8 cellular contexts compared by ENCODE assay signal in genomic region chr1:99849413-99849743, GRCh38. TPM values are rescaled to one million over a fixed set of nuclear protein-coding genes. Genes with fewer than 3 reads are reported as not detected.
DNase-seq lines count a peak whose midpoint lies in the region; ATAC-seq and TF ChIP-seq lines count a peak whose summit lies in the region.

No MANE protein-coding gene starts in this region.

- H3K9ac ChIP-seq in liver (ENCODE audit: low read depth in 1 of 2, low read length in 2 of 2) = peak overlapping the region; percentile 62 to 87

- no peaks in the 10 kb centered on the region for H3K9me3 Mint-ChIP-seq in MCF 10A (ENCODE audit: unreplicated experiment)

- H3K36me3 ChIP-seq in BJ (ENCODE audit: control insufficient read depth, insufficient read depth, low read length) (no peaks in the 10 kb centered on the region), liver (ENCODE audit: control insufficient read depth in 4 of 4, insufficient read depth in 3 of 4, low read depth in 1 of 4, low read length in 3 of 4) (peaks cover 0 to 4% (median 1%) of the 10 kb centered on the region in 4 donors), testis (ENCODE audit: low read depth, missing control alignments) (no peaks in the 10 kb centered on the region)

- H3K27ac ChIP-seq in liver (ENCODE audit: low read depth in 1 of 2, low read length in 2 of 2) (peak overlapping the region; percentile 71 to 88), testis (peak overlapping the region in 1 of 2 donors; percentile 80)

- CTCF ChIA-PET in BJ (lab: Yijun Ruan, JAX) (interaction anchor here (0.6 to 1.5 kb wide), 2 partner anchors 13 to 605 kb away, joined by 4 read pairs; no protein-coding TSS in a partner anchor), MCF 10A (lab: Yijun Ruan, JAX) (interaction anchor here (0.7 kb wide), 1 partner anchor 610 kb away, joined by 4 read pairs; no protein-coding TSS in a partner anchor)

- peaks cover 3 to 18% (median 12%) of the 10 kb centered on the region in 4 donors for H3K4me1 ChIP-seq in liver (ENCODE audit: control insufficient read depth in 4 of 4, insufficient read depth in 4 of 4, low read length in 3 of 4)
- H3K4me1 ChIP-seq in testis = no peaks in the 10 kb centered on the region

- intact Hi-C loops in MCF 10A (cut with micrococcal nuclease) = no loop called here
- intact Hi-C loops in testis (cut with DNase I; ENCODE audit: low total_unique reads) = no loop called here

- peaks cover 14% of the 10 kb centered on the region for H3K4me1 Mint-ChIP-seq in MCF 10A (ENCODE audit: insufficient read depth, unreplicated experiment)

- DNase-seq in BJ (ENCODE audit: low read depth) = no peak
- peak; percentile 40 for DNase-seq in NB4 (ENCODE audit: low read depth)
- peak; percentile 31 for DNase-seq in MCF 10A (ENCODE audit: unreplicated experiment)
- DNase-seq in testis = peak; percentile 19
- DNase-seq in NCI-H1694 (lab: John Stamatoyannopoulos, UW) = no peak

- ATAC-seq in GM21447 (IDR thresholded peaks at IDR 0.05; ENCODE audit: unreplicated experiment) (peak; percentile 6), GM19328 (IDR thresholded peaks at IDR 0.05; ENCODE audit: unreplicated experiment) (no peak)

- H3K27me3 ChIP-seq in BJ (ENCODE audit: control insufficient read depth, insufficient read depth, low read length) (no peaks in the 10 kb centered on the region; the same call in 1 of the 2 replicates), liver (ENCODE audit: control insufficient read depth in 4 of 4, insufficient read depth in 4 of 4, low read length in 3 of 4) (no peaks in the 10 kb centered on the region), testis (no peaks in the 10 kb centered on the region)

- H3K4me3 ChIP-seq in BJ (ENCODE audit: low read depth, low read length) (peak overlapping the region; percentile 97), NB4 (ENCODE audit: low read depth, low read length) (peak overlapping the region; percentile 66), liver (ENCODE audit: low read depth in 1 of 3, low read length in 3 of 3) (peak overlapping the region; percentile 84 to 98 (median 94)), testis (peak overlapping the region; percentile 91 to 97)

- no peaks in the 10 kb centered on the region for H3K9me3 ChIP-seq in liver (ENCODE audit: control insufficient read depth in 4 of 4, low read length in 3 of 4)
- H3K9me3 ChIP-seq in testis = no peaks in the 10 kb centered on the region

- WGBS in liver = 53% methylated on average over 6 of the region's 6 CpGs
- WGBS in testis, 2 donors = 53 to 56% methylated on average over 6 of the region's 6 CpGs

- TF ChIP-seq POLR2A in NB4 (IDR thresholded peaks at IDR 0.05; ENCODE audit: extremely low read depth, insufficient read length) = no peak
- TF ChIP-seq POLR2A in testis (IDR thresholded peaks at IDR 0.05) = no peak

- TF ChIP-seq RAD21 in liver (IDR thresholded peaks at IDR 0.05) = no peak

- POLR2A ChIA-PET in BJ (lab: Charles Lee) = no interaction called here
- POLR2A ChIA-PET in MCF 10A (lab: Yijun Ruan, JAX) = interaction anchor here (0.7 to 4.5 kb wide), 9 partner anchors 10 to 417 kb away, joined by 3 to 34 read pairs (median 8); partner anchors contain the start of genes FRRS1, RTCA, SASS6 and SLC35A3

- H3K36me3 Mint-ChIP-seq in MCF 10A (ENCODE audit: insufficient read depth, unreplicated experiment) = peaks cover 8% of the 10 kb centered on the region

- TF ChIP-seq CTCF in BJ (IDR thresholded peaks at IDR 0.05; ENCODE audit: insufficient read depth, low read depth, low read length) = no peak
- TF ChIP-seq CTCF in NB4 (IDR thresholded peaks at IDR 0.05; ENCODE audit: low read depth, low read length) = no peak
- no peak for TF ChIP-seq CTCF in MCF 10A (IDR thresholded peaks at IDR 0.05; ENCODE audit: unreplicated experiment)
- TF ChIP-seq CTCF in liver (IDR thresholded peaks at IDR 0.05; ENCODE audit: low read depth, low read length, missing input control) = no peak
- TF ChIP-seq CTCF in testis (IDR thresholded peaks at IDR 0.05) = no peak

- no peaks in the 10 kb centered on the region for H3K27me3 Mint-ChIP-seq in MCF 10A (ENCODE audit: insufficient read depth, unreplicated experiment)

- TSS peak; percentile 68 for BruUV-seq in MCF 10A (replicated peaks; lab: Mats Ljungman, UMichigan)

- peak overlapping the region; percentile 85 for H3K27ac Mint-ChIP-seq in MCF 10A (ENCODE audit: low read depth, unreplicated experiment)

- H3K4me3 Mint-ChIP-seq in MCF 10A (ENCODE audit: unreplicated experiment) = peak overlapping the region; percentile 93

TF ChIP-seq in liver, 16 proteins besides CTCF, POLR2A, EP300 and RAD21:
- TF ChIP-seq YY1 (IDR thresholded peaks at IDR 0.05) (no peak), FOXA1 (IDR thresholded peaks at IDR 0.05) (no peak), REST (IDR thresholded peaks at IDR 0.05) (no peak), GABPA (IDR thresholded peaks at IDR 0.05 in 1 of 2, conservative IDR thresholded peaks at IDR 0.05 in 1 of 2) (no peak), EGR1 (IDR thresholded peaks at IDR 0.05; ENCODE audit: low read depth in 2 of 2) (no peak), FOXA2 (IDR thresholded peaks at IDR 0.05) (no peak), HNF4G (IDR thresholded peaks at IDR 0.05) (no peak), TAF1 (conservative IDR thresholded peaks at IDR 0.05) (no peak), MAX (IDR thresholded peaks at IDR 0.05) (no peak), JUND (IDR thresholded peaks at IDR 0.05) (no peak), ATF3 (IDR thresholded peaks at IDR 0.05) (no peak), ZBTB33 (IDR thresholded peaks at IDR 0.05) (no peak), RXRA (IDR thresholded peaks at IDR 0.05) (no peak)

RNA-seq across cellular contexts. Expression of gene AGL, which starts 0.8 kb away (rescaled TPM):
- polyA plus RNA-seq in BJ (2011; rRNA removed) (1.6 and 4.0 TPM in 2 replicates), liver (10 to 100 TPM; 10.1 to 23.0 TPM), testis (ENCODE audit: insufficient read depth, low read depth, low replicate concordance) (7.1 TPM)
- 4.0 and 5.6 TPM in 2 replicates for polyA minus RNA-seq in BJ (2011; rRNA and poly(A)+ RNA removed)
- total RNA-seq in MCF 10A (2022) (8.9 and 9.1 TPM in 2 replicates), liver (10 to 100 TPM; 16.9 to 78.5 TPM), testis (10 to 100 TPM; 16.7 to 19.6 TPM)

Comparison
In these comparisons a context has a peak if more than half of its experiments do, and no peak if none do; other contexts are left out.
1. DNase-seq: peak in NB4 (single experiment), MCF 10A (single experiment) and testis (single experiment); none in BJ (single experiment) and NCI-H1694 (single experiment).
2. Peak in every context shown above with its lines, with median percentiles within 50 percentile points of each other: H3K4me3 ChIP-seq.